In genomic region chr2:137345994-137346393, GRCh38 we compare ENCODE assay signal across 8 cellular contexts.
"Had no signal": no experiment of that assay in that cellular context is flagged by ENCODE, and none has a peak within 500 bp of the region (broad histone marks: within the 10 kb centered on the region; RNA-seq: fewer than 3 reads in every experiment).

No MANE protein-coding gene starts in this region.

- H3K27me3 Mint-ChIP-seq: IgD-negative memory B cell had no signal

- H3K36me3 Mint-ChIP-seq: IgD-negative memory B cell had no signal

- DNase-seq: H9, HCEC 1CT, KBM-7 had no signal

- ATAC-seq: GM23338 had no signal

- H3K4me1 Mint-ChIP-seq: GM23338, H9, IgD-negative memory B cell had no signal

- FAIRE-seq: H1, H54, HTR-8/SVneo had no signal

- H3K4me3 ChIP-seq: GM23338 had no signal

- H3K9me3 Mint-ChIP-seq: GM23338, H9 had no signal

- H3K4me3 Mint-ChIP-seq: GM23338, H9, IgD-negative memory B cell had no signal

- H3K27ac Mint-ChIP-seq: GM23338, H9, IgD-negative memory B cell had no signal
